ENCODE assay signal across 25 cellular contexts in genomic region chr1:96360036-96360795, GRCh38.
DNase-seq lines count a peak whose midpoint lies in the region; ATAC-seq, FAIRE-seq and TF ChIP-seq lines count a peak whose summit lies in the region.
"Had no signal": no experiment of that assay in that cellular context is flagged by ENCODE, and none has a peak within 500 bp of the region (broad histone marks: within the 10 kb centered on the region; RNA-seq: fewer than 3 reads in every experiment).

No MANE protein-coding gene starts in this region.

- H3K36me3 ChIP-seq in PC-3 (ENCODE audit: low read depth, low read length) (no peaks in the 10 kb centered on the region), bronchial epithelial cell (ENCODE audit: control insufficient read depth, insufficient read depth, low read length) (no peaks in the 10 kb centered on the region), tibial artery (no peaks in the 10 kb centered on the region)
- H3K36me3 ChIP-seq: esophagus muscularis mucosa, sigmoid colon, transverse colon had no signal

- H3K9me2 ChIP-seq in PC-3 (replicated peaks; ENCODE audit: low read length): no peaks in the 10 kb centered on the region

- no peak overlapping the region for H3K9ac ChIP-seq in PC-3 (ENCODE audit: low read length)

- no peaks in the 10 kb centered on the region for H3K36me3 Mint-ChIP-seq in stimulated activated naive B cell treated with anti-CD40 and anti-IgM and Interleukin-4, amounts not matched to agents 10 μg/mL and 1 μg/mL and 100 μg/mL, for 72 hours
- H3K36me3 Mint-ChIP-seq: naive thymus-derived CD4-positive, alpha-beta T cell had no signal

- no peaks in the 10 kb centered on the region for H3K9me3 ChIP-seq in PC-3 (ENCODE audit: low read length)
- H3K9me3 ChIP-seq in tibial artery: no peaks in the 10 kb centered on the region
- H3K9me3 ChIP-seq: esophagus muscularis mucosa, sigmoid colon, transverse colon had no signal

- peak; percentile 44 for DNase-seq in H4 (ENCODE audit: low spot score)
- peak; percentile 84 for DNase-seq in PC-3
- peak; percentile 87 for DNase-seq in bronchial epithelial cell (ENCODE audit: low read depth)
- DNase-seq in kidney tubule cell (ENCODE audit: low spot score): peak; percentile 36
- DNase-seq in tibial artery: no peak
- no peak for DNase-seq in activated T-cell treated with anti-CD3 and anti-CD28 coated beads, Interleukin-2, amount 50 U/mL, for 1 hour
- DNase-seq in stimulated activated naive B cell treated with anti-CD40 and anti-IgM and Interleukin-4, amounts not matched to agents 10 μg/mL and 1 μg/mL and 100 μg/mL, for 72 hours: no peak
- DNase-seq: activated CD4-positive, alpha-beta T cell treated with anti-CD3 and anti-CD28 coated beads, Interleukin-2, amount 10 ng/mL, durations not matched to agents 24 days and 14 days; activated effector memory CD4-positive, alpha-beta T cell treated with Interleukin-2 at 50 U/mL for 16 hours; central memory CD4-positive, alpha-beta T cell; mesendoderm; MM.1S; naive thymus-derived CD4-positive, alpha-beta T cell; NCI-H187 treated with DMSO at 0.1 percent for 48 hours; NCI-H345; sigmoid colon; stimulated activated CD4-positive, alpha-beta T cell treated with anti-CD3 and anti-CD28 coated beads, Interleukin-1b, Interleukin-23, amount 100 ng/mL, for 48 hours; stimulated activated naive CD8-positive, alpha-beta T cell treated with anti-CD3 and anti-CD28 coated beads, Interleukin-15, Interleukin-2, amounts not matched to agents 100 U/mL and 50 U/mL, for 24 hours; SW 1271; transverse colon had no signal

- BruUV-seq in PC-3 (replicated peaks; lab: Mats Ljungman, UMichigan): no TSS peak

- H3K27ac ChIP-seq in PC-3 (ENCODE audit: low read length) (peak overlapping the region; percentile 68), tibial artery (no peak overlapping the region)
- H3K27ac ChIP-seq: esophagus muscularis mucosa, sigmoid colon, transverse colon had no signal

- peaks cover 0 to 7% of the 10 kb centered on the region in 2 donors for H3K4me1 Mint-ChIP-seq in stimulated activated naive B cell treated with anti-CD40 and anti-IgM and Interleukin-4, amounts not matched to agents 10 μg/mL and 1 μg/mL and 100 μg/mL, for 72 hours
- H3K4me1 Mint-ChIP-seq: B cell had no signal

- no peak overlapping the region for H2AFZ ChIP-seq in PC-3 (ENCODE audit: low read length)

- no peak for FAIRE-seq in bronchial epithelial cell (lab: Jason Lieb, UNC)
- FAIRE-seq: GM12891, HepG2, islet of Langerhans had no signal

- H3K79me2 ChIP-seq in PC-3 (ENCODE audit: low read length): no peaks in the 10 kb centered on the region

- intact Hi-C loops in PC-3 (cut with micrococcal nuclease): no loop called here
- intact Hi-C loops in tibial artery (cut with DNase I; ENCODE audit: low total_unique reads): no loop called here

- ATAC-seq in PC-3: peak; percentile 53
- ATAC-seq in stimulated activated naive B cell treated with anti-CD40 and anti-IgM and Interleukin-4, amounts not matched to agents 10 μg/mL and 1 μg/mL and 100 μg/mL, for 72 hours (replicated peaks): no peak
- ATAC-seq: HepG2; naive thymus-derived CD4-positive, alpha-beta T cell; stimulated activated naive CD8-positive, alpha-beta T cell treated with anti-CD3 and anti-CD28 coated beads, Interleukin-15, Interleukin-2, amounts not matched to agents 100 U/mL and 50 U/mL, for 24 hours had no signal

- H3K4me2 ChIP-seq in PC-3 (ENCODE audit: low read length): peak overlapping the region; percentile 45

- H3K27ac Mint-ChIP-seq in stimulated activated naive B cell treated with anti-CD40 and anti-IgM and Interleukin-4, amounts not matched to agents 10 μg/mL and 1 μg/mL and 100 μg/mL, for 72 hours: no peak overlapping the region
- H3K27ac Mint-ChIP-seq: activated CD4-positive, alpha-beta T cell treated with anti-CD3 and anti-CD28 coated beads, Interleukin-2, amount 10 ng/mL, durations not matched to agents 24 days and 14 days; B cell; naive thymus-derived CD4-positive, alpha-beta T cell had no signal

- no peaks in the 10 kb centered on the region for H3K27me3 Mint-ChIP-seq in stimulated activated naive B cell treated with anti-CD40 and anti-IgM and Interleukin-4, amounts not matched to agents 10 μg/mL and 1 μg/mL and 100 μg/mL, for 72 hours
- H3K27me3 Mint-ChIP-seq: activated CD4-positive, alpha-beta T cell treated with anti-CD3 and anti-CD28 coated beads, Interleukin-2, amount 10 ng/mL, durations not matched to agents 24 days and 14 days; B cell; naive thymus-derived CD4-positive, alpha-beta T cell had no signal

- no peak overlapping the region for H3K4me3 ChIP-seq in PC-3 (ENCODE audit: low read length)
- H3K4me3 ChIP-seq in bronchial epithelial cell (ENCODE audit: low read depth, low read length): no peak overlapping the region
- H3K4me3 ChIP-seq in tibial artery: no peak overlapping the region
- H3K4me3 ChIP-seq: esophagus muscularis mucosa, sigmoid colon, transverse colon had no signal

- H3K27me3 ChIP-seq in PC-3 (ENCODE audit: low read length) (no peaks in the 10 kb centered on the region), bronchial epithelial cell (ENCODE audit: control insufficient read depth, insufficient read depth, low read length) (no peaks in the 10 kb centered on the region), tibial artery (no peaks in the 10 kb centered on the region)
- H3K27me3 ChIP-seq: esophagus muscularis mucosa, sigmoid colon, transverse colon had no signal

- H3K4me3 Mint-ChIP-seq in stimulated activated naive B cell treated with anti-CD40 and anti-IgM and Interleukin-4, amounts not matched to agents 10 μg/mL and 1 μg/mL and 100 μg/mL, for 72 hours: no peak overlapping the region
- H3K4me3 Mint-ChIP-seq: activated CD4-positive, alpha-beta T cell treated with anti-CD3 and anti-CD28 coated beads, Interleukin-2, amount 10 ng/mL, durations not matched to agents 24 days and 14 days; B cell; naive thymus-derived CD4-positive, alpha-beta T cell had no signal

- H4K20me1 ChIP-seq in PC-3 (ENCODE audit: low read length): no peaks in the 10 kb centered on the region

- POLR2A ChIA-PET in PC-3 (lab: Charles Lee; ENCODE audit: unreplicated experiment): no interaction called here

- H3K4me1 ChIP-seq in PC-3 (ENCODE audit: insufficient read depth, low read length) (peaks cover 64% of the 10 kb centered on the region), tibial artery (peaks cover 0 to 5% (median 2%) of the 10 kb centered on the region in 4 donors)
- H3K4me1 ChIP-seq: transverse colon had no signal

- H3F3A ChIP-seq in PC-3 (ENCODE audit: low read length, unreplicated experiment): peaks cover 5% of the 10 kb centered on the region

- peaks cover 3 to 5% of the 10 kb centered on the region in 2 donors for H3K9me3 Mint-ChIP-seq in stimulated activated naive B cell treated with anti-CD40 and anti-IgM and Interleukin-4, amounts not matched to agents 10 μg/mL and 1 μg/mL and 100 μg/mL, for 72 hours

- CTCF ChIA-PET in PC-3 (lab: Charles Lee): no interaction called here

- TF ChIP-seq CTCF in PC-3 (conservative IDR thresholded peaks at IDR 0.05; ENCODE audit: low read depth, low read length) (no peak), bronchial epithelial cell (IDR thresholded peaks at IDR 0.05; ENCODE audit: insufficient read depth, low read length, severe bottlenecking) (no peak), tibial artery (IDR thresholded peaks at IDR 0.05) (no peak)

Comparison
In these comparisons a context has a peak if more than half of its experiments do, and no peak if none do; other contexts are left out.
1. DNase-seq: peak in H4 (single experiment), PC-3 (single experiment), bronchial epithelial cell (single experiment) and kidney tubule cell (single experiment); none in tibial artery (0 of 2), activated T-cell treated with anti-CD3 and anti-CD28 coated beads, Interleukin-2, amount 50 U/mL, for 1 hour (single experiment) and stimulated activated naive B cell treated with anti-CD40 and anti-IgM and Interleukin-4, amounts not matched to agents 10 μg/mL and 1 μg/mL and 100 μg/mL, for 72 hours (single experiment).